In the genomic region with DNA sequence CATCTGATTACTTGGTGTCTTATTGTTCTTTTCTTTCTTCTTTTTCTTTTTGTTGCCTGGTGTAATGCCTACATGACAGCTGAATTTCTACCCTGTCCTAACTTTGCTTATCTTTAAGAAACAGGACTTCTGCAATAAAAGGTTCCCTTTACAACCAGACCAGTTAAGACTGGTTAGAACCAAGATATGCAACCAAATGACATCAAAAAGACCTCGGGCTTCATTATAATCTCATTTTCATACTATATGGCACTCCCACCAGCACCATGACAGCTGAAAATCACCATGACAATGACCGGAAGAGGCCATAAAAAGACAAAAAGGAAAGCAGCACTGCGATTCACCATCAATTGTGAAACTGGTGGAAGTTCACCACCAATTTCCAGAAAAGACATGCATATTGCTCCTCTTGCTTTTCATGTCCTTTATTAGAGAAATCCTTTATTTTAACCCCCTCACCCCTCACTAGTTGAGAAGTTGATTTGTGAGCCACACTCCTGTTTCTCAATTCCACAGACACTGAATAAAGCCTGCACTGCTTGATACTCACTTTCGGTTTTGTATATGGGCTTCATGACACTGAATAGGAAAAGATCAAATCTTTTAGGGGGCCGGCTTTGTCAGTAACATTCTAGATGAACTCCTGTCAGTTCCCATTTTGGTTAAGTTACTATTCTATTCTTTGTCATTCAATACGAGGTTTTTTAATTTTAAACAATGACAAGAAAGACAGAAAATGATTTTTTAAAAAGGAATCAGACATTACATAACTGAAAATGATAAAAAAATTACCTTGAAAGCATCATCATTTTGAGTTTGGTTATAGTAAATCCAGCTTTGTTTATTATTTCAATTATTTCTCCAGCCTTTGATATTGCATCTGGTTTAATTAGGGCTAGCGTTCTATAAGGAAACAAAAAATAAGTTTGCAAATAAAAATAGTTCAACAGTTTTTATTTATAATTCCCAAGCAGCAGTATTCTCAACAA, we compare ENCODE assay signal across 1 cellular context.
TF ChIP-seq lines count a peak whose summit lies in the region.

No MANE protein-coding gene starts in this region.

TF ChIP-seq in WTC11, 78 proteins besides CTCF, POLR2A, EP300 and RAD21 (continued from another document):
- TF ChIP-seq ZNF281 (CRISPR knock-in tag; IDR thresholded peaks at IDR 0.05): no peak
- no peak for TF ChIP-seq SOX15 (CRISPR knock-in tag; IDR thresholded peaks at IDR 0.05)
- TF ChIP-seq NFATC4 (CRISPR knock-in tag; IDR thresholded peaks at IDR 0.05): no peak
- no peak for TF ChIP-seq MXD4 (CRISPR knock-in tag; IDR thresholded peaks at IDR 0.05; ENCODE audit: borderline replicate concordance)
- no peak for TF ChIP-seq ZNF512 (CRISPR knock-in tag; IDR thresholded peaks at IDR 0.05; ENCODE audit: borderline replicate concordance)
